In the genomic region with DNA sequence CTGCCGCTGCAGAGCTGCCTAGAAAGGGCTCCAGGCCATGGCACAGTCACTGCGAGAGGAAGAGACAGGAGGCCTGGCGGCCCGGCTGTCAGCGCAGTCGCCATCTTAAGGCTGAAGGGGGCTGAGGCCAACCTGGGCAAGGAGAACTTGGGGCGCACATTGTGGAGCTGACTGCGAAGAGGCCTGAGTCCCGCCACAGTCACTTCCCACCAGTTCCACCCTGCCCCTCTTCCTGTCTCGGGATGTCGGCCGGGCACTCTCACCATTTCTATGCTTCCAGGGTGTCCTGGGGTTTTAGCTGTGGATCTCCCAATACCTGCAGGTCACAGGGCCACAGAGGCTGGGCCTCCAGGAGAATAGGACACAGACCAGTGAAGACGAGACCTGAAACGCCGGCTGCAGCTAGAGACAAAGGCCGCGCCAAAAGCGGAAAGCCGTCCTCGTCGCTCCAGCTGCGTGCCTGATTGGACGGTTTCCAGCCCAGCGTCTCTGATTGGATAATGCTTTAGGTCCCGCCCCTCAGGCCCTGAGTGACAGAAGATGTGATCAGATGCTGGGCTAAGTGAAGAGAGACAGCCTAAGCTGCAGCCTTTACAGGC, we compare ENCODE assay signal across 9 cellular contexts.
A peak's percentile ranks its signal among the peaks of the same experiment; 100 is the strongest.
DNase-seq lines count a peak whose midpoint lies in the region; ATAC-seq and TF ChIP-seq lines count a peak whose summit lies in the region.
"Had no signal": no experiment of that assay in that cellular context is flagged by ENCODE, and none has a peak within 500 bp of the region (broad histone marks: within the 10 kb centered on the region; RNA-seq: fewer than 3 reads in every experiment).

No MANE protein-coding gene starts in this region.

- peak; percentile 68 for ATAC-seq in GM19372 (IDR thresholded peaks at IDR 0.05; ENCODE audit: low read depth, unreplicated experiment)
- ATAC-seq: HCT116 had no signal

- H3K79me2 ChIP-seq in Karpas-422 (ENCODE audit: low read length) (peaks cover 47% of the 10 kb centered on the region), mammary epithelial cell (ENCODE audit: insufficient read depth, low read length) (no peaks in the 10 kb centered on the region)

- TF ChIP-seq CTCF in AG09319 (IDR thresholded peaks at IDR 0.05; ENCODE audit: low read depth, low read length) (no peak), WERI-Rb-1 (IDR thresholded peaks at IDR 0.05; ENCODE audit: low read depth, low read length) (no peak), mammary epithelial cell (conservative IDR thresholded peaks at IDR 0.05 in 1 of 2, IDR thresholded peaks at IDR 0.05 in 1 of 2; ENCODE audit: extremely low read depth in 1 of 2, insufficient read depth in 1 of 2, low read depth in 1 of 2, low read length in 2 of 2) (no peak)

- CTCF ChIA-PET in mammary epithelial cell (lab: Charles Lee; ENCODE audit: low non-redundant PET) = interaction anchor here (0.6 to 1.0 kb wide), 3 partner anchors 599 to 1245 kb away, joined by 3 to 8 read pairs (median 4); no protein-coding TSS in a partner anchor

- TSS peak; percentile 68 for BruUV-seq in mammary epithelial cell (replicated peaks; lab: Mats Ljungman, UMichigan)

- H3K4me2 ChIP-seq in Karpas-422 (ENCODE audit: low read depth, low read length, poor library complexity, severe bottlenecking) (peak overlapping the region; percentile 83), mammary epithelial cell (ENCODE audit: insufficient read depth, low read depth, low read length) (peak overlapping the region; percentile 70)

- H3K4me1 ChIP-seq in Karpas-422 (ENCODE audit: low read length) = peaks cover 29% of the 10 kb centered on the region
- no peaks in the 10 kb centered on the region for H3K4me1 ChIP-seq in mammary epithelial cell (ENCODE audit: insufficient read depth, low read length)
- H3K4me1 ChIP-seq in skeletal muscle tissue (ENCODE audit: control insufficient read depth in 3 of 3, insufficient read depth in 3 of 3, low read length in 3 of 3) = peaks cover 0 to 8% (median 3%) of the 10 kb centered on the region in 3 donors
- no peaks in the 10 kb centered on the region for H3K4me1 ChIP-seq in HAP-1

- DNase-seq in AG09319 (ENCODE audit: extremely low read depth, low read depth) (peak; percentile 75), Karpas-422 (peak; percentile 98), WERI-Rb-1 (peak; percentile 82), mammary epithelial cell (peak; percentile 85), iPS-NIHi11 (ENCODE audit: low spot score) (peak; percentile 69), HAP-1 (ENCODE audit: low spot score in 2 of 2) (no peak)

- H3K36me3 ChIP-seq in Karpas-422 (ENCODE audit: insufficient read depth, low read length) (peaks cover 32% of the 10 kb centered on the region), WERI-Rb-1 (no peaks in the 10 kb centered on the region), mammary epithelial cell (ENCODE audit: insufficient read depth, low read length) (no peaks in the 10 kb centered on the region), skeletal muscle tissue (ENCODE audit: control insufficient read depth in 3 of 3, insufficient read depth in 3 of 3, low read length in 3 of 3) (no peaks in the 10 kb centered on the region), HAP-1 (replicated peaks) (no peaks in the 10 kb centered on the region)

- H3K9ac ChIP-seq in Karpas-422 (ENCODE audit: low read length) = peak overlapping the region; percentile 75
- H3K9ac ChIP-seq in mammary epithelial cell (ENCODE audit: insufficient read depth, low read length) = no peak overlapping the region
- peak overlapping the region; percentile 40 to 59 (median 57) for H3K9ac ChIP-seq in skeletal muscle tissue (ENCODE audit: low read depth in 1 of 3, low read length in 3 of 3)

- intact Hi-C loops in mammary epithelial cell (cut with micrococcal nuclease) = loop anchor here (5.0 to 10.0 kb wide), 4 partner anchors 163 to 573 kb away; a partner anchor contains a TSS

- H3K27me3 ChIP-seq in Karpas-422 (ENCODE audit: low read length) = no peaks in the 10 kb centered on the region
- no peaks in the 10 kb centered on the region for H3K27me3 ChIP-seq in WERI-Rb-1 (ENCODE audit: insufficient read depth, low read depth, severe bottlenecking)
- H3K27me3 ChIP-seq in mammary epithelial cell (ENCODE audit: insufficient read depth, low read length) = no peaks in the 10 kb centered on the region
- no peaks in the 10 kb centered on the region for H3K27me3 ChIP-seq in skeletal muscle tissue (ENCODE audit: control insufficient read depth in 3 of 3, insufficient read depth in 3 of 3, low read length in 3 of 3)
- no peaks in the 10 kb centered on the region for H3K27me3 ChIP-seq in HAP-1 (ENCODE audit: low read depth)

- H2AFZ ChIP-seq in Karpas-422 (ENCODE audit: low read length) (peak overlapping the region; percentile 38; the same call in 1 of the 2 replicates), mammary epithelial cell (ENCODE audit: low read depth, low read length) (peak overlapping the region; percentile 81)

- in situ Hi-C loops in mammary epithelial cell (cut with MboI; ENCODE audit: low sequenced_read_pairs in 2 of 2) (no loop called here), HAP-1 (cut with MboI; ENCODE audit: low sequenced_read_pairs) (no loop called here)

- no peaks in the 10 kb centered on the region for H3K9me2 ChIP-seq in Karpas-422 (replicated peaks; ENCODE audit: insufficient read depth, low read length)

- H3K9me3 ChIP-seq in Karpas-422 (ENCODE audit: low read length) (peaks cover 12% of the 10 kb centered on the region), WERI-Rb-1 (ENCODE audit: severe bottlenecking) (peaks cover 5% of the 10 kb centered on the region), mammary epithelial cell (replicated peaks; ENCODE audit: insufficient read depth, low read length) (peaks cover 25% of the 10 kb centered on the region), skeletal muscle tissue (ENCODE audit: control insufficient read depth in 3 of 3, low read length in 3 of 3) (no peaks in the 10 kb centered on the region), HAP-1 (no peaks in the 10 kb centered on the region)

- H3K27ac ChIP-seq in Karpas-422 (ENCODE audit: low read length) = peak overlapping the region; percentile 51
- peak overlapping the region; percentile 82 for H3K27ac ChIP-seq in WERI-Rb-1
- H3K27ac ChIP-seq in mammary epithelial cell (ENCODE audit: insufficient read depth, low read depth, low read length) = no peak overlapping the region
- no peak overlapping the region for H3K27ac ChIP-seq in skeletal muscle tissue (ENCODE audit: low read depth, low read length)

- dilution Hi-C loops in mammary epithelial cell (cut with HindIII; ENCODE audit: low sequenced_read_pairs) = no loop called here

- peak overlapping the region; percentile 88 for H3K4me3 ChIP-seq in Karpas-422 (ENCODE audit: low read length)
- H3K4me3 ChIP-seq in WERI-Rb-1 (ENCODE audit: low read depth, low read length) = peak overlapping the region; percentile 69
- peak overlapping the region; percentile 29 to 45 (median 43) for H3K4me3 ChIP-seq in mammary epithelial cell (replicated peaks in 1 of 3; ENCODE audit: insufficient read depth in 1 of 3, low read depth in 2 of 3, low read length in 3 of 3)
- H3K4me3 ChIP-seq in skeletal muscle tissue (ENCODE audit: low read length in 3 of 3) = peak overlapping the region; percentile 67 to 73 (median 71)
- no peak overlapping the region for H3K4me3 ChIP-seq in HAP-1

- H4K20me1 ChIP-seq in Karpas-422 (ENCODE audit: insufficient read depth, low read depth, low read length) = no peaks in the 10 kb centered on the region
- H4K20me1 ChIP-seq in mammary epithelial cell (ENCODE audit: insufficient read depth, low read length) = no peaks in the 10 kb centered on the region

- 11% methylated on average over 13 of the region's 25 CpGs for WGBS in mammary epithelial cell (ENCODE audit: low coverage, missing lambda C conversion rate)

Comparison
In these comparisons a context has a peak if more than half of its experiments do, and no peak if none do; other contexts are left out.
1. DNase-seq: peak in AG09319 (single experiment), Karpas-422 (single experiment), WERI-Rb-1 (single experiment), mammary epithelial cell (single experiment) and iPS-NIHi11 (single experiment); none in HAP-1 (0 of 2).
2. H3K27ac ChIP-seq: peak in Karpas-422 (single experiment) and WERI-Rb-1 (single experiment); none in mammary epithelial cell (single experiment) and skeletal muscle tissue (single experiment).